Comparison of ENCODE assay signal across 7 cellular contexts in genomic region chr19:10872551-10873107, GRCh38. TPM values are rescaled to one million over a fixed set of nuclear protein-coding genes. Genes with fewer than 3 reads are reported as not detected.
DNase-seq lines count a peak whose midpoint lies in the region; ATAC-seq lines count a peak whose summit lies in the region.

No MANE protein-coding gene starts in this region.

- no peaks in the 10 kb centered on the region for H3K27me3 ChIP-seq in HUES48 (ENCODE audit: control insufficient read depth, insufficient read depth, low read length)

- H3K4me3 Mint-ChIP-seq in stimulated activated effector memory CD8-positive, alpha-beta T cell treated with anti-CD3 and anti-CD28 coated beads, Interleukin-12 subunit alpha, Interleukin-12 subunit beta, amount 100 ng/mL, for 72 hours, result peak overlapping the region; percentile 79

- no peak for ATAC-seq in stimulated activated effector memory CD8-positive, alpha-beta T cell treated with anti-CD3 and anti-CD28 coated beads, Interleukin-12 subunit alpha, Interleukin-12 subunit beta, amount 100 ng/mL, for 72 hours
- ATAC-seq in HG02885 (IDR thresholded peaks at IDR 0.05; ENCODE audit: poor library complexity, unreplicated experiment), result no peak
- ATAC-seq in left colon, result no peak

- H3K9ac ChIP-seq in HUES48 (ENCODE audit: low read depth, low read length), result peak overlapping the region; percentile 45

- H3K9me3 ChIP-seq in HUES48 (ENCODE audit: control insufficient read depth, insufficient read depth, low read length), result no peaks in the 10 kb centered on the region

- H3K4me1 ChIP-seq in HUES48 (ENCODE audit: control insufficient read depth, insufficient read depth, low read length), result peaks cover 7% of the 10 kb centered on the region

- H3K36me3 Mint-ChIP-seq in stimulated activated effector memory CD8-positive, alpha-beta T cell treated with anti-CD3 and anti-CD28 coated beads, Interleukin-12 subunit alpha, Interleukin-12 subunit beta, amount 100 ng/mL, for 72 hours, result peaks cover 27% of the 10 kb centered on the region

- peak overlapping the region; percentile 78 for H3K27ac ChIP-seq in HUES48 (ENCODE audit: low read depth, low read length)

- DNase-seq in activated T-cell treated with anti-CD3 and anti-CD28 coated beads for 4 hours (peak; percentile 24), HPDE6-E6E7 (ENCODE audit: extremely low spot score) (no peak), left colon (no peak)
- peak in 1 of 2 donors; percentile 56 for DNase-seq in stimulated activated effector memory CD8-positive, alpha-beta T cell treated with anti-CD3 and anti-CD28 coated beads, Interleukin-12 subunit alpha, Interleukin-12 subunit beta, amount 100 ng/mL, for 72 hours (ENCODE audit: low spot score in 2 of 2)

- intact Hi-C loops in left colon (cut with DNase I, micrococcal nuclease), result no loop called here

- H3K9me3 Mint-ChIP-seq in stimulated activated effector memory CD8-positive, alpha-beta T cell treated with anti-CD3 and anti-CD28 coated beads, Interleukin-12 subunit alpha, Interleukin-12 subunit beta, amount 100 ng/mL, for 72 hours, result no peaks in the 10 kb centered on the region

- H3K4me3 ChIP-seq in HUES48 (ENCODE audit: low read depth, low read length) (peak overlapping the region; percentile 77), iPS-11a (ENCODE audit: low read depth, low read length) (peak overlapping the region; percentile 67)

- H3K27ac Mint-ChIP-seq in stimulated activated effector memory CD8-positive, alpha-beta T cell treated with anti-CD3 and anti-CD28 coated beads, Interleukin-12 subunit alpha, Interleukin-12 subunit beta, amount 100 ng/mL, for 72 hours, result peak overlapping the region; percentile 82

- H3K4me1 Mint-ChIP-seq in stimulated activated effector memory CD8-positive, alpha-beta T cell treated with anti-CD3 and anti-CD28 coated beads, Interleukin-12 subunit alpha, Interleukin-12 subunit beta, amount 100 ng/mL, for 72 hours, result peaks cover 41% of the 10 kb centered on the region

- peaks cover 4% of the 10 kb centered on the region; the same call in 1 of the 2 replicates for H3K36me3 ChIP-seq in HUES48 (ENCODE audit: control insufficient read depth, insufficient read depth, low read length)

RNA-seq across cellular contexts. Expression of gene CARM1, which starts 1.3 kb away (rescaled TPM):
- 10 to 100 TPM; 48.3 to 58.3 TPM for total RNA-seq in left colon

RNA-seq across cellular contexts. Expression of gene C19orf38, which starts 24.4 kb away (rescaled TPM):
- total RNA-seq in left colon, result under 1 TPM; 0.49 to 0.98 TPM

RNA-seq across cellular contexts. Expression of gene TMED1, which starts 36.6 kb away (rescaled TPM):
- 10 to 100 TPM; 16.9 to 19.5 TPM for total RNA-seq in left colon

RNA-seq across cellular contexts. Expression of gene YIPF2, which starts 55.8 kb away (rescaled TPM):
- total RNA-seq in left colon, result 10 to 100 TPM; 57.8 to 64.8 TPM

RNA-seq across cellular contexts. Expression of gene TIMM29, which starts 56.0 kb away (rescaled TPM):
- total RNA-seq in left colon, result 10 to 100 TPM; 23.0 to 24.6 TPM
